In the genomic region with DNA sequence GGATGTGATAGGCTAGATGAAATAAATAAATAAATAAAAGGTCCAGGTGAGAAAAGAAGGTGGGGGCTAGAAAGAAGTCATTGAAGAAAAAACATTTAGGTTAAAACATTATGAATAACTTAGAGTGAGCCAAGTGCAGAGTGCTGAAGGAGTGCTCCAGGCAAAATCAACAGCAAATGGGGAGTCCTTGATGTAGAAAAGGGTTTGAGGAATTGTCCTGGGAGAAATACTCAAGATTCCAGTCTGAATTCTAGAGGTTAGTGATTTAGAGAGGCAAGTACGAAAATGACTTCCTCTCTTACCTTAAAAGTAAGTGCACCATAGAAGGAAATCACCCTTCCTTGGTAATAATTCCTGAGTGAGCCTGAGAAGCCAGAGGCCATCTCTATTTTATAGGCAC, we compare ENCODE assay signal across 21 cellular contexts. TPM values are rescaled to one million over a fixed set of nuclear protein-coding genes. Genes with fewer than 3 reads are reported as not detected.
DNase-seq lines count a peak whose midpoint lies in the region; ATAC-seq and TF ChIP-seq lines count a peak whose summit lies in the region.
"Had no signal": no experiment of that assay in that cellular context is flagged by ENCODE, and none has a peak within 500 bp of the region (broad histone marks: within the 10 kb centered on the region; RNA-seq: fewer than 3 reads in every experiment).

No MANE protein-coding gene starts in this region.

- H3K4me3 ChIP-seq in ACC112 (ENCODE audit: low read depth, low read length) = no peak overlapping the region
- H3K4me3 ChIP-seq in SJSA1 = no peak overlapping the region
- no peak overlapping the region for H3K4me3 ChIP-seq in left lung
- H3K4me3 ChIP-seq in skeletal muscle satellite cell (ENCODE audit: low read length) = no peak overlapping the region
- H3K4me3 ChIP-seq: HAP-1, MG63, neural progenitor cell had no signal

- H3K9me3 Mint-ChIP-seq in activated naive CD4-positive, alpha-beta T cell treated with anti-CD3 and anti-CD28 coated beads, Interleukin-2, amount 50 U/mL, for 72 hours = no peaks in the 10 kb centered on the region
- H3K9me3 Mint-ChIP-seq: activated naive CD8-positive, alpha-beta T cell treated with anti-CD3 and anti-CD28 coated beads for 36 hours; activated T-helper 2 cell treated with anti-CD3 and anti-CD28 coated beads, Interferon-gamma antibody, Interleukin-2, Interleukin-4, amounts not matched to agents 10 μg/mL and 5 μg/mL and 100 μg/mL, durations not matched to agents 14 hours and 24 hours and 36 hours; CD4-positive, CD25-positive, alpha-beta regulatory T cell; neural progenitor cell; stimulated activated naive CD8-positive, alpha-beta T cell treated with anti-CD3 and anti-CD28 coated beads, Interleukin-15, amount 100 ng/mL, for 72 hours had no signal

- H3K9ac ChIP-seq in skeletal muscle satellite cell (ENCODE audit: low read depth, low read length) = peak overlapping the region; percentile 11
- H3K9ac ChIP-seq: neural progenitor cell had no signal

- H3K36me3 Mint-ChIP-seq in activated naive CD4-positive, alpha-beta T cell treated with anti-CD3 and anti-CD28 coated beads, Interleukin-2, amount 50 U/mL, for 72 hours = no peaks in the 10 kb centered on the region
- H3K36me3 Mint-ChIP-seq: activated naive CD8-positive, alpha-beta T cell treated with anti-CD3 and anti-CD28 coated beads for 36 hours; CD4-positive, CD25-positive, alpha-beta regulatory T cell; neural progenitor cell had no signal

- intact Hi-C loops in left lung (cut with DNase I) = no loop called here

- H3K4me2 ChIP-seq in skeletal muscle satellite cell (ENCODE audit: low read length) = no peak overlapping the region
- H3K4me2 ChIP-seq: neural progenitor cell had no signal

- no peaks in the 10 kb centered on the region for H3K9me3 ChIP-seq in SJSA1 (replicated peaks)
- H3K9me3 ChIP-seq in left lung = no peaks in the 10 kb centered on the region
- no peaks in the 10 kb centered on the region for H3K9me3 ChIP-seq in skeletal muscle satellite cell (replicated peaks; ENCODE audit: low read length)
- H3K9me3 ChIP-seq: HAP-1, MG63 had no signal

- ATAC-seq in left lung = peak; percentile 73
- ATAC-seq in activated naive CD4-positive, alpha-beta T cell treated with anti-CD3 and anti-CD28 coated beads, Interleukin-2, amount 50 U/mL, for 72 hours = no peak
- ATAC-seq in GM21381 (IDR thresholded peaks at IDR 0.05; ENCODE audit: unreplicated experiment) = no peak
- ATAC-seq: stimulated activated naive CD8-positive, alpha-beta T cell treated with anti-CD3 and anti-CD28 coated beads, Interleukin-15, amount 100 ng/mL, for 72 hours; T-helper 17 cell had no signal

- peaks cover 78% of the 10 kb centered on the region for H3K4me1 ChIP-seq in ACC112 (ENCODE audit: control insufficient read depth, insufficient read depth, low read length, unreplicated experiment)
- peaks cover 70% of the 10 kb centered on the region for H3K4me1 ChIP-seq in SJSA1 (replicated peaks)
- peaks cover 4 to 36% of the 10 kb centered on the region in 2 donors for H3K4me1 ChIP-seq in left lung
- H3K4me1 ChIP-seq in skeletal muscle satellite cell (ENCODE audit: control insufficient read depth, insufficient read depth, low read length) = peaks cover 86% of the 10 kb centered on the region
- H3K4me1 ChIP-seq: HAP-1, neural progenitor cell had no signal

- TF ChIP-seq CTCF in left lung (IDR thresholded peaks at IDR 0.05) (no peak), GM20000 (IDR thresholded peaks at IDR 0.05; ENCODE audit: extremely low read depth, missing control alignments) (no peak)

- H3K36me3 ChIP-seq in ACC112 (ENCODE audit: insufficient read depth, low read length) = peaks cover 65% of the 10 kb centered on the region
- H3K36me3 ChIP-seq in SJSA1 = peaks cover 45% of the 10 kb centered on the region
- no peaks in the 10 kb centered on the region for H3K36me3 ChIP-seq in left lung
- H3K36me3 ChIP-seq in skeletal muscle satellite cell (ENCODE audit: insufficient read depth, low read length) = peaks cover 94% of the 10 kb centered on the region
- H3K36me3 ChIP-seq: HAP-1, neural progenitor cell had no signal

- no peaks in the 10 kb centered on the region for H3K27me3 ChIP-seq in ACC112 (ENCODE audit: insufficient read depth, low read length)
- H3K27me3 ChIP-seq in SJSA1 (replicated peaks) = no peaks in the 10 kb centered on the region
- no peaks in the 10 kb centered on the region for H3K27me3 ChIP-seq in left lung
- H3K27me3 ChIP-seq in skeletal muscle satellite cell (ENCODE audit: control insufficient read depth, insufficient read depth, low read length) = no peaks in the 10 kb centered on the region
- H3K27me3 ChIP-seq: MG63, neural progenitor cell had no signal

- no peak overlapping the region for H2AFZ ChIP-seq in ACC112 (ENCODE audit: low read length, unreplicated experiment)
- H2AFZ ChIP-seq: neural progenitor cell had no signal

- H3K79me2 ChIP-seq in ACC112 (ENCODE audit: control insufficient read depth, insufficient read depth, low read length, unreplicated experiment) = peaks cover 90% of the 10 kb centered on the region

- no peak overlapping the region for H3K27ac Mint-ChIP-seq in activated naive CD4-positive, alpha-beta T cell treated with anti-CD3 and anti-CD28 coated beads, Interleukin-2, amount 50 U/mL, for 72 hours
- H3K27ac Mint-ChIP-seq: activated naive CD8-positive, alpha-beta T cell treated with anti-CD3 and anti-CD28 coated beads for 36 hours; activated T-helper 2 cell treated with anti-CD3 and anti-CD28 coated beads, Interferon-gamma antibody, Interleukin-2, Interleukin-4, amounts not matched to agents 10 μg/mL and 5 μg/mL and 100 μg/mL, durations not matched to agents 14 hours and 24 hours and 36 hours; CD4-positive, CD25-positive, alpha-beta regulatory T cell; neural progenitor cell; stimulated activated naive CD8-positive, alpha-beta T cell treated with anti-CD3 and anti-CD28 coated beads, Interleukin-15, amount 100 ng/mL, for 72 hours; T-helper 17 cell had no signal

- peak overlapping the region; percentile 87 for H3K27ac ChIP-seq in ACC112 (ENCODE audit: low read depth, low read length)
- peak overlapping the region; percentile 53 for H3K27ac ChIP-seq in SJSA1
- H3K27ac ChIP-seq in left lung = no peak overlapping the region
- H3K27ac ChIP-seq: neural progenitor cell, VCaP had no signal

- no peak for DNase-seq in SJSA1 (ENCODE audit: low read depth in 1 of 2, low spot score in 2 of 2)
- no peak for DNase-seq in left lung
- DNase-seq in pons (ENCODE audit: low spot score) = no peak
- no peak for DNase-seq in activated naive CD4-positive, alpha-beta T cell treated with anti-CD3 and anti-CD28 coated beads, Interleukin-2, amount 50 U/mL, for 72 hours (ENCODE audit: low spot score in 2 of 2)
- DNase-seq in GM20000 (ENCODE audit: low spot score) = no peak
- DNase-seq: activated CD4-positive, alpha-beta T cell treated with anti-CD3 and anti-CD28 coated beads, Interleukin-2, amount 50 U/mL, for 1 hour; activated CD8-positive, alpha-beta memory T cell treated with anti-CD3 and anti-CD28 coated beads, Interleukin-2, amount 50 U/mL, for 4 hours; activated naive CD8-positive, alpha-beta T cell treated with anti-CD3 and anti-CD28 coated beads for 36 hours; CD4-positive, CD25-positive, alpha-beta regulatory T cell; MG63; NCI-H1417; NCI-H446; stimulated activated naive CD8-positive, alpha-beta T cell treated with anti-CD3 and anti-CD28 coated beads, Interleukin-15, amount 100 ng/mL, for 72 hours; T-helper 17 cell had no signal

RNA-seq across cellular contexts. Expression of gene CAV1, which starts 19.7 kb away (rescaled TPM):
- total RNA-seq in SJSA1 (2014; rRNA removed; shearing (Covaris generic)) = 118 and 154 TPM in 2 replicates
- total RNA-seq in left lung = 100 to 1,000 TPM; 377 to 520 TPM
- 1,125 and 1,633 TPM in 2 replicates for total RNA-seq in skeletal muscle satellite cell (2012; rRNA removed)
- not detected for total RNA-seq in activated naive CD4-positive, alpha-beta T cell treated with anti-CD3 and anti-CD28 coated beads, Interleukin-2, amount 50 U/mL, for 72 hours
- total RNA-seq: CD4-positive, CD25-positive, alpha-beta regulatory T cell had no signal

RNA-seq across cellular contexts. Expression of gene CAV2, which starts 45.0 kb away (rescaled TPM):
- total RNA-seq in SJSA1 (2014; rRNA removed; shearing (Covaris generic)) = 130 and 204 TPM in 2 replicates
- 100 to 1,000 TPM; 162 to 210 TPM for total RNA-seq in left lung
- total RNA-seq in skeletal muscle satellite cell (2012; rRNA removed) = 125 and 199 TPM in 2 replicates
- under 1 TPM in 1 of 2 donors, not detected in 1; 0.12 TPM for total RNA-seq in activated naive CD4-positive, alpha-beta T cell treated with anti-CD3 and anti-CD28 coated beads, Interleukin-2, amount 50 U/mL, for 72 hours
- total RNA-seq: activated naive CD8-positive, alpha-beta T cell treated with anti-CD3 and anti-CD28 coated beads for 36 hours; activated T-helper 2 cell treated with anti-CD3 and anti-CD28 coated beads, Interferon-gamma antibody, Interleukin-2, Interleukin-4, amounts not matched to agents 10 μg/mL and 5 μg/mL and 100 μg/mL, durations not matched to agents 14 hours and 24 hours and 36 hours; CD4-positive, CD25-positive, alpha-beta regulatory T cell had no signal

Comparison
In these comparisons a context has a peak if more than half of its experiments do, and no peak if none do; other contexts are left out.
1. H3K27ac ChIP-seq: peak in ACC112 (single experiment) and SJSA1 (single experiment); none in left lung (0 of 2).
2. RNA of gene CAV1, which starts 19.7 kb away (total RNA-seq): 377 to 520 TPM in left lung and 118 to 154 TPM in SJSA1; not detected in activated naive CD4-positive, alpha-beta T cell treated with anti-CD3 and anti-CD28 coated beads, Interleukin-2, amount 50 U/mL, for 72 hours; every median in the first group is over 100 times any median in the second.
3. RNA of gene CAV2, which starts 45.0 kb away (total RNA-seq): 162 to 210 TPM in left lung and 130 to 204 TPM in SJSA1; 0.12 TPM in activated naive CD4-positive, alpha-beta T cell treated with anti-CD3 and anti-CD28 coated beads, Interleukin-2, amount 50 U/mL, for 72 hours; every median in the first group is over 100 times any median in the second.